ENCODE assay signal across 1 cellular context in genomic region chr22:26428515-26429457, GRCh38.
TF ChIP-seq lines count a peak whose summit lies in the region.

Gene ASPHD2, plus strand, starts transcription at chr22:26429260. Its CDS starts 4,356 bp downstream, at chr22:26433616.

TF ChIP-seq in GM12878, 131 proteins besides CTCF, POLR2A, EP300 and RAD21 (continued from another document):
- TF ChIP-seq NR2F1 (conservative IDR thresholded peaks at IDR 0.05) (0 out of 2 replicates have a peak, but pooled peaks have one; percentile 9), EED (IDR thresholded peaks at IDR 0.05; ENCODE audit: low read depth) (peak; percentile 65), ZNF687 (IDR thresholded peaks at IDR 0.05) (peak; percentile 0; the same call in 1 of the 2 replicates), POLR2AphosphoS5 (IDR thresholded peaks at IDR 0.05; ENCODE audit: low read length) (peak; percentile 46; the same call in 1 of the 2 replicates), RCOR1 (conservative IDR thresholded peaks at IDR 0.05; ENCODE audit: low read depth, low read length) (peak; percentile 55; the same call in 1 of the 2 replicates), IRF5 (IDR thresholded peaks at IDR 0.05; ENCODE audit: borderline replicate concordance) (no peak), ATF7 (IDR thresholded peaks at IDR 0.05; ENCODE audit: low read depth) (peak; percentile 76), SPI1 (IDR thresholded peaks at IDR 0.05; ENCODE audit: borderline replicate concordance, insufficient read depth, low read depth, low read length) (peak; percentile 95), CREB1 (IDR thresholded peaks at IDR 0.05; ENCODE audit: low read depth) (peak; percentile 45; the same call in 1 of the 2 replicates), GATAD2B (conservative IDR thresholded peaks at IDR 0.05; ENCODE audit: low read depth) (peak; percentile 78; the same call in 1 of the 2 replicates), SIX5 (IDR thresholded peaks at IDR 0.05; ENCODE audit: low read depth, low read length, severe bottlenecking) (peak; percentile 51), SMAD5 (IDR thresholded peaks at IDR 0.05; ENCODE audit: low read depth) (no peak), GABPA (IDR thresholded peaks at IDR 0.05; ENCODE audit: low read depth) (0 out of 2 replicates have a peak, but pooled peaks have one; percentile 33), FOS (IDR thresholded peaks at IDR 0.05; ENCODE audit: borderline replicate concordance, extremely low read depth, insufficient read length) (no peak), SKIL (IDR thresholded peaks at IDR 0.05; ENCODE audit: low read depth, poor library complexity, severe bottlenecking) (peak; percentile 46), PKNOX1 (IDR thresholded peaks at IDR 0.05) (peak; percentile 79), IKZF1 (conservative IDR thresholded peaks at IDR 0.05) (peak; percentile 89), PAX5 (IDR thresholded peaks at IDR 0.05; ENCODE audit: borderline replicate concordance, low read depth, low read length) (peak; percentile 65; the same call in 1 of the 2 replicates), YY1 (IDR thresholded peaks at IDR 0.05; ENCODE audit: low read depth, low read length) (peak; percentile 26; the same call in 1 of the 2 replicates), ESRRA (IDR thresholded peaks at IDR 0.05; ENCODE audit: low read length) (peak; percentile 56; the same call in 1 of the 2 replicates), ZNF217 (IDR thresholded peaks at IDR 0.05) (peak; percentile 46; the same call in 1 of the 2 replicates), HDGF (IDR thresholded peaks at IDR 0.05) (peak; percentile 78), MYB (IDR thresholded peaks at IDR 0.05; ENCODE audit: borderline replicate concordance, low read depth, low read length) (no peak), KDM1A (IDR thresholded peaks at IDR 0.05; ENCODE audit: borderline replicate concordance) (no peak), TCF3 (IDR thresholded peaks at IDR 0.05; ENCODE audit: borderline replicate concordance, insufficient read depth, low read depth, low read length) (peak; percentile 76; the same call in 1 of the 2 replicates), TAF1 (IDR thresholded peaks at IDR 0.05; ENCODE audit: borderline replicate concordance, low read depth, low read length) (peak; percentile 44; the same call in 1 of the 2 replicates), CHD2 (IDR thresholded peaks at IDR 0.05; ENCODE audit: borderline replicate concordance, low read depth, low read length) (no peak), HCFC1 (IDR thresholded peaks at IDR 0.05; ENCODE audit: low read length) (peak; percentile 60)
